Comparison of ENCODE assay signal across 29 cellular contexts in genomic region chr6:148907573-148907972, GRCh38.
A peak's percentile ranks its signal among the peaks of the same experiment; 100 is the strongest.
DNase-seq lines count a peak whose midpoint lies in the region; ATAC-seq and TF ChIP-seq lines count a peak whose summit lies in the region.
"Had no signal": no experiment of that assay in that cellular context is flagged by ENCODE, and none has a peak within 500 bp of the region (broad histone marks: within the 10 kb centered on the region; RNA-seq: fewer than 3 reads in every experiment).

No MANE protein-coding gene starts in this region.

- H3K4me3 Mint-ChIP-seq in memory B cell: no peak overlapping the region
- H3K4me3 Mint-ChIP-seq: activated CD4-positive, alpha-beta memory T cell treated with anti-CD3 and anti-CD28 coated beads, Interleukin-2, amount 10 ng/mL, durations not matched to agents 7 days and 5 days; activated naive CD4-positive, alpha-beta T cell treated with anti-CD3 and anti-CD28 coated beads, Interleukin-2, amount 10 ng/mL, durations not matched to agents 7 days and 5 days; brain; CD14-positive monocyte; T-helper 17 cell had no signal

- H3K4me1 Mint-ChIP-seq in memory B cell: peaks cover 15% of the 10 kb centered on the region
- H3K4me1 Mint-ChIP-seq: activated CD4-positive, alpha-beta memory T cell treated with anti-CD3 and anti-CD28 coated beads, Interleukin-2, amount 10 ng/mL, durations not matched to agents 7 days and 5 days; activated naive CD4-positive, alpha-beta T cell treated with anti-CD3 and anti-CD28 coated beads, Interleukin-2, amount 10 ng/mL, durations not matched to agents 7 days and 5 days; CD14-positive monocyte had no signal

- H3K9me3 Mint-ChIP-seq in memory B cell: no peaks in the 10 kb centered on the region
- H3K9me3 Mint-ChIP-seq: activated CD4-positive, alpha-beta memory T cell treated with anti-CD3 and anti-CD28 coated beads, Interleukin-2, amount 10 ng/mL, durations not matched to agents 7 days and 5 days; activated naive CD4-positive, alpha-beta T cell treated with anti-CD3 and anti-CD28 coated beads, Interleukin-2, amount 10 ng/mL, durations not matched to agents 7 days and 5 days had no signal

- ATAC-seq in GM19351 (IDR thresholded peaks at IDR 0.05; ENCODE audit: unreplicated experiment) (peak; percentile 92), HG02884 (IDR thresholded peaks at IDR 0.05; ENCODE audit: unreplicated experiment) (peak; percentile 79), memory B cell (ENCODE audit: low read depth) (peak; percentile 88), GM18867 (IDR thresholded peaks at IDR 0.05; ENCODE audit: unreplicated experiment) (no peak)
- ATAC-seq: esophagus mucosa, HCT116, left ventricle myocardium superior, T-helper 17 cell had no signal

- H3K36me3 Mint-ChIP-seq in memory B cell: peaks cover 6% of the 10 kb centered on the region
- H3K36me3 Mint-ChIP-seq: activated naive CD4-positive, alpha-beta T cell treated with anti-CD3 and anti-CD28 coated beads, Interleukin-2, amount 10 ng/mL, durations not matched to agents 7 days and 5 days; brain; CD14-positive monocyte had no signal

- H3K27me3 Mint-ChIP-seq in memory B cell: no peaks in the 10 kb centered on the region
- H3K27me3 Mint-ChIP-seq: activated CD4-positive, alpha-beta memory T cell treated with anti-CD3 and anti-CD28 coated beads, Interleukin-2, amount 10 ng/mL, durations not matched to agents 7 days and 5 days; T-helper 17 cell had no signal

- no peak for TF ChIP-seq CTCF in GM13977 (IDR thresholded peaks at IDR 0.05; ENCODE audit: extremely low read depth, insufficient read depth, missing control alignments)

- DNase-seq in GM13977 (ENCODE audit: low spot score): peak; percentile 52
- no peak for DNase-seq in memory B cell (ENCODE audit: low spot score in 2 of 2)
- DNase-seq in islet precursor cell: no peak
- no peak for DNase-seq in activated effector memory CD4-positive, alpha-beta T cell treated with Interleukin-2 at 50 U/mL for 16 hours
- DNase-seq in NCI-H1694 (lab: John Stamatoyannopoulos, UW): no peak
- DNase-seq: activated CD4-positive, alpha-beta memory T cell treated with anti-CD3 and anti-CD28 coated beads, Interleukin-2, amount 10 ng/mL, durations not matched to agents 7 days and 5 days; activated CD8-positive, alpha-beta memory T cell treated with anti-CD3 and anti-CD28 coated beads, Interleukin-2, amount 50 U/mL, for 4 hours; activated naive CD4-positive, alpha-beta T cell treated with anti-CD3 and anti-CD28 coated beads, Interleukin-2, amount 10 ng/mL, durations not matched to agents 7 days and 5 days; amniotic stem cell; foreskin fibroblast; head of caudate nucleus; Karpas-422; kidney; left ventricle myocardium superior; NCI-H1417 treated with DMSO at 0.1 percent for 48 hours; NCI-H2081; NCI-H226; NCI-H526 treated with DMSO at 0.1 percent for 48 hours; Peyer's patch; SHP77; stimulated activated naive CD4-positive, alpha-beta T cell treated with Interleukin-2 at 50 U/mL for 16 hours; T-helper 17 cell had no signal

- in situ Hi-C loops in GM13977 (cut with MboI; ENCODE audit: low pct_unique_long_range_greater_than_20kb, low sequenced_read_pairs, unreplicated experiment): no loop called here

- no peak overlapping the region for H3K27ac Mint-ChIP-seq in memory B cell
- H3K27ac Mint-ChIP-seq: activated CD4-positive, alpha-beta memory T cell treated with anti-CD3 and anti-CD28 coated beads, Interleukin-2, amount 10 ng/mL, durations not matched to agents 7 days and 5 days; activated naive CD4-positive, alpha-beta T cell treated with anti-CD3 and anti-CD28 coated beads, Interleukin-2, amount 10 ng/mL, durations not matched to agents 7 days and 5 days; brain; CD14-positive monocyte; T-helper 17 cell had no signal
